In the genomic region with DNA sequence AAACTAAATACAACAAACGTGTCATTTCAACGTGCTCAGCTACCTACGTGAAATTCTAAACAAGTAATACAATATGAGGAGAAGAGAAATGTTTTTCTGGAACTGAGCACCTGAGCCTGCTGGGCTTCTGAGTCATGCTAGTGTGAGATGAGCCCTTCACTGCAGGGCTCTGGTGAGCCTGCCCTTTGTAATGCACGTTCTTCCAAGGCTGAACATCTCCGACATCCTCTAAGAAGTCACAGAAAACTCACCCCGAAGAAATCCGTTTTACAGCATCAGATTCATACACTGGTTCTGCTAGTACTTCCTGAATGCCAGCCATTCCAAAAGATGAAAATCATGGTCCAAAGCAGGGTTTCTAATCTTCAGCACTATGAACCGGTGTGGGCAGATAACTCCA, we compare ENCODE assay signal across 1 cellular context.
TF ChIP-seq lines count a peak whose summit lies in the region.

No MANE protein-coding gene starts in this region.

TF ChIP-seq in IMR-90, 13 proteins besides CTCF, POLR2A, EP300 and RAD21:
- no peak for TF ChIP-seq SMC3 (IDR thresholded peaks at IDR 0.05; ENCODE audit: low read depth, low read length)
- no peak for TF ChIP-seq CHD1 (IDR thresholded peaks at IDR 0.05; ENCODE audit: low read depth, low read length)
- TF ChIP-seq RFX5 (IDR thresholded peaks at IDR 0.05; ENCODE audit: low read depth, low read length): no peak
- no peak for TF ChIP-seq BHLHE40 (IDR thresholded peaks at IDR 0.05; ENCODE audit: low read depth, low read length)
